Comparison of ENCODE assay signal across 9 cellular contexts in the genomic region with DNA sequence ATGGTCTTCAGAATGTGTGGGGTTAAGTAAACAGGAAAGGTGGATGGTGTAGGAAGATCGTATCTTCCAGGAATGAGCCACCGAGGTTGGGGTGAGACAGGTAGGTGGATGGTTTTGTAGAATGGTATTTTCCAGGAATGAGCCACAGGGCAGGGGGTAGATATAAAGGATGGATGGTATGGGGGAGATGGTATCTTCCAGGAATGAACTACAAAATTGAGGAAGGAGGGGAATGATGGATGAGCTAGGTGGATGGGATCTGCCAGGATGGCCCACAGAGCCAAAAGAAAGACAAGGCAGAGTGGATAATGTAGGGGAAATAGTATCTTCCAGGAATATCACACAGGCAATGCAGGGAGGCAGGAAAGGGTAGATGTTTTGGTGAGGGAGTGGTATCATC.
"Had no signal": no experiment of that assay in that cellular context is flagged by ENCODE, and none has a peak within 500 bp of the region (broad histone marks: within the 10 kb centered on the region; RNA-seq: fewer than 3 reads in every experiment).

No MANE protein-coding gene starts in this region.

- FAIRE-seq: HepG2 had no signal

- H3K9me3 Mint-ChIP-seq: HFFc6 had no signal

- H3K36me3 ChIP-seq: HAP-1 had no signal

- H3K4me3 ChIP-seq: GM23248, HAP-1 had no signal

- H3K27ac Mint-ChIP-seq: HFFc6, IgD-negative memory B cell had no signal

- ATAC-seq: HCT116, HepG2 had no signal

- H3K4me1 Mint-ChIP-seq: IgD-negative memory B cell had no signal

- H3K27ac ChIP-seq: GM23248, HL-60 had no signal

- H3K4me3 Mint-ChIP-seq: HFFc6, IgD-negative memory B cell had no signal

- DNase-seq: GM23248, GOT3, H7, HFFc6 had no signal

- H3K9me3 ChIP-seq: HAP-1 had no signal

- H3K9ac ChIP-seq: GM23248 had no signal

- H2AFZ ChIP-seq: GM23248 had no signal

- H3K4me1 ChIP-seq: HAP-1 had no signal
